1 cellular context compared by ENCODE assay signal in genomic region chr7:7818179-7818578, GRCh38.
TF ChIP-seq lines count a peak whose summit lies in the region.

No MANE protein-coding gene starts in this region.

TF ChIP-seq in GM12878, 131 proteins besides CTCF, POLR2A, EP300 and RAD21 (continued from another document):
- peak; percentile 52; the same call in 1 of the 2 replicates for TF ChIP-seq RUNX3 (IDR thresholded peaks at IDR 0.05; ENCODE audit: low read length)
- peak; percentile 42; the same call in 1 of the 2 replicates for TF ChIP-seq FOXM1 (IDR thresholded peaks at IDR 0.05; ENCODE audit: low read depth, low read length)
- 0 out of 2 replicates have a peak, but pooled peaks have one; percentile 18 for TF ChIP-seq IKZF1 (conservative IDR thresholded peaks at IDR 0.05)
- peak; percentile 21; the same call in 1 of the 2 replicates for TF ChIP-seq DPF2 (IDR thresholded peaks at IDR 0.05)
- peak; percentile 43 for TF ChIP-seq ATF7 (IDR thresholded peaks at IDR 0.05; ENCODE audit: low read depth)
- TF ChIP-seq MEF2B (IDR thresholded peaks at IDR 0.05; ENCODE audit: partially characterized antibody, poor library complexity, severe bottlenecking), result peak; percentile 43
- 0 out of 2 replicates have a peak, but pooled peaks have one; percentile 20 for TF ChIP-seq PKNOX1 (IDR thresholded peaks at IDR 0.05)
TF ChIP-seq in GM12878: peak in this region for 12; not testable (repeated sequence) for 119.
